ENCODE assay signal across 24 cellular contexts in genomic region chr7:34117583-34117982, GRCh38.
"Had no signal": no experiment of that assay in that cellular context is flagged by ENCODE, and none has a peak within 500 bp of the region (broad histone marks: within the 10 kb centered on the region; RNA-seq: fewer than 3 reads in every experiment).

No MANE protein-coding gene starts in this region.

- H3K9me3 ChIP-seq: pancreas, prostate gland, right lobe of liver, thoracic aorta, thyroid gland, upper lobe of left lung had no signal

- H3K4me3 ChIP-seq: neural progenitor cell, pancreas, prostate gland, right atrium auricular region, right lobe of liver, sigmoid colon, stomach, thoracic aorta, thyroid gland, tibial nerve, upper lobe of left lung had no signal

- H3K36me3 ChIP-seq: neural progenitor cell, pancreas, prostate gland, right atrium auricular region, right lobe of liver, sigmoid colon, stomach, thoracic aorta, thyroid gland, tibial nerve, upper lobe of left lung had no signal

- ATAC-seq: naive thymus-derived CD4-positive, alpha-beta T cell; natural killer cell; pancreas; right lobe of liver; stimulated activated effector memory CD8-positive, alpha-beta T cell treated with anti-CD3 and anti-CD28 coated beads, Interleukin-12 subunit alpha, Interleukin-12 subunit beta, amount 100 ng/mL, for 72 hours; stimulated activated naive B cell treated with anti-CD40 and anti-IgM and Interleukin-4, amounts not matched to agents 10 μg/mL and 1 μg/mL and 100 μg/mL, for 72 hours had no signal

- H3K27me3 ChIP-seq: neural progenitor cell, pancreas, right atrium auricular region, right lobe of liver, sigmoid colon, stomach, thyroid gland, tibial nerve, upper lobe of left lung had no signal

- H3K4me1 ChIP-seq: neural progenitor cell, pancreas, prostate gland, right atrium auricular region, right lobe of liver, sigmoid colon, stomach, thyroid gland, tibial nerve, upper lobe of left lung had no signal

- H3K27ac ChIP-seq: neural progenitor cell, pancreas, prostate gland, right atrium auricular region, right lobe of liver, sigmoid colon, stomach, thoracic aorta, thyroid gland, tibial nerve, upper lobe of left lung had no signal

- DNase-seq: naive thymus-derived CD4-positive, alpha-beta T cell; natural killer cell; occipital lobe; pancreas; retina; right lobe of liver; sigmoid colon; small intestine; stimulated activated CD4-positive, alpha-beta T cell treated with anti-CD3 and anti-CD28 coated beads, Interleukin-15, amount 100 ng/mL, for 24 hours; stimulated activated CD4-positive, alpha-beta T cell treated with anti-CD3 and anti-CD28 coated beads, Interleukin-2, amount 100 ng/mL, for 24 hours; stimulated activated CD4-positive, alpha-beta T cell treated with anti-CD3 and anti-CD28 coated beads, Interleukin-2, amount 100 ng/mL, for 48 hours; stimulated activated CD4-positive, alpha-beta T cell treated with anti-CD3 and anti-CD28 coated beads, Interleukin-4, amount 100 ng/mL, for 24 hours; stimulated activated naive B cell treated with anti-CD40 and anti-IgM and Interleukin-4, amounts not matched to agents 10 μg/mL and 1 μg/mL and 100 μg/mL, for 72 hours; stimulated activated naive CD4-positive, alpha-beta T cell treated with Interleukin-2 at 50 U/mL for 16 hours; stomach; thyroid gland; trophoblast cell; upper lobe of left lung had no signal
